In genomic region chr4:3644849-3645627, GRCh38 we compare ENCODE assay signal across 14 cellular contexts.
DNase-seq lines count a peak whose midpoint lies in the region; ATAC-seq and TF ChIP-seq lines count a peak whose summit lies in the region.
"Had no signal": no experiment of that assay in that cellular context is flagged by ENCODE, and none has a peak within 500 bp of the region (broad histone marks: within the 10 kb centered on the region; RNA-seq: fewer than 3 reads in every experiment).

No MANE protein-coding gene starts in this region.

- no peak for TF ChIP-seq CTCF in stomach (IDR thresholded peaks at IDR 0.05)

- no peaks in the 10 kb centered on the region for H3K36me3 ChIP-seq in stomach
- H3K36me3 ChIP-seq: esophagus squamous epithelium had no signal

- H3K27me3 ChIP-seq in stomach: peaks cover 0 to 47% (median 9%) of the 10 kb centered on the region in 3 donors

- DNase-seq in 8988T: peak; percentile 69
- peak; percentile 38 for DNase-seq in Caki2 (ENCODE audit: low read depth)
- DNase-seq in NOMO-1 treated with DMSO at 0.1 percent for 48 hours (lab: John Stamatoyannopoulos, UW; ENCODE audit: unreplicated experiment): peak; percentile 45
- DNase-seq in inferior parietal cortex (ENCODE audit: extremely low spot score): peak; percentile 13
- DNase-seq in stomach: no peak
- no peak for DNase-seq in SK-N-DZ (ENCODE audit: low spot score)
- DNase-seq in HUDEP-2 (lab: John Stamatoyannopoulos, UW; ENCODE audit: unreplicated experiment in 76 of 76): no peak
- DNase-seq: activated CD4-positive, alpha-beta T cell treated with anti-CD3 and anti-CD28 coated beads, Interleukin-2, amount 10 ng/mL, durations not matched to agents 24 days and 14 days; Caco-2; central memory CD4-positive, alpha-beta T cell; esophagus squamous epithelium; NCI-H187 treated with DMSO at 0.1 percent for 48 hours had no signal

- H3K4me1 ChIP-seq in stomach: no peaks in the 10 kb centered on the region
- H3K4me1 ChIP-seq: Caco-2 had no signal

- intact Hi-C loops in stomach (cut with DNase I; ENCODE audit: low total_unique reads): no loop called here

- TF ChIP-seq POLR2A in stomach (IDR thresholded peaks at IDR 0.05): no peak

- no peak for TF ChIP-seq EP300 in stomach (IDR thresholded peaks at IDR 0.05)

- no peak overlapping the region for H3K4me3 ChIP-seq in stomach
- H3K4me3 ChIP-seq: esophagus squamous epithelium had no signal

- H3K9me3 ChIP-seq in stomach: no peaks in the 10 kb centered on the region
- H3K9me3 ChIP-seq: Caco-2, esophagus squamous epithelium had no signal

- no peak overlapping the region for H3K27ac ChIP-seq in stomach
- H3K27ac ChIP-seq: esophagus squamous epithelium, HL-60 had no signal

- in situ Hi-C loops in Caki2 (cut with HindIII; ENCODE audit: low pct_unique_long_range_greater_than_20kb, low sequenced_read_pairs): no loop called here

- WGBS in stomach, 5 donors: 66 to 79% (median 70%) methylated on average over 32 to 33 of the region's 33 CpGs

- ATAC-seq in GM18868 (IDR thresholded peaks at IDR 0.05; ENCODE audit: unreplicated experiment): no peak

Comparison
In these comparisons a context has a peak if more than half of its experiments do, and no peak if none do; other contexts are left out.
1. DNase-seq: peak in 8988T (single experiment), Caki2 (single experiment), NOMO-1 treated with DMSO at 0.1 percent for 48 hours (single experiment) and inferior parietal cortex (single experiment); none in stomach (single experiment), SK-N-DZ (single experiment) and HUDEP-2 (0 of 76).